ENCODE assay signal across 33 cellular contexts in the genomic region with DNA sequence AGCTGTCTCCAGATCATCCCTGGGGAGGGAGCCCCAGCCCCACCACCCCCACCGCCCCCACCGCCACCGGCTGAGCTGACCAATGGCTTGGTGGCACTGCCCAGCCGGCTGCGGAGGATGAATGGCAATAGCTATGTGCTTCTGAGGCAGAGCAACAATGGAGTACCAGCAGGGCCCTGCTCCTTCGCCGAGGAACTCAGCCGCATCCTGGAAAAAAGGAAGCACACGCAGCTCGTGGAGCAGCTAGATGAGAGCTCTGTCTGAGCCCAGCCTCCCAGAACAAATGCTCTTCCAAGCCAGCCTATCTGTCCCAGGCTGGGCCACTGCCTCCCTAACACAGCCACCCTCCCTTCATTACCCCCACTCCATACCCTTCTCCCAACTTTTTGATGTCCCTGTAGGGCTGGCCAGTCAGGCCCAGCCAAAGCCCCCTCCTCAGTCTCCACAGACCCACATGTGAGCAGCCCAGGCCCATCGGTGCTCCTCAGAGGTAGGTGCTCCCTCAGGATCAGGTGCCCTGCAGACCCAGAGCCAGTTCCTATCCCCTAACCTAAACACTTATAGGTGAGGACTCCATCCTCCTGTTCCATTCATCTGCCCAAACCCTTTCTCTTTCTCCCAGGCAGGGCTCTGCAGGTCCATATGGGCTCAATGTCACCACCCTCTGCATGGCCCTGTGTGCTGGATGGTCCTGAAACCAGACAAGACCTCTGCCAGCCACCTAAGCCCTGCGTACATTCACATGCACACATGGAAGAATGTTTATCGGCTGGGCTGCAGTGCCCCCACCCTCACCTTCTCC. TPM values are rescaled to one million over a fixed set of nuclear protein-coding genes. Genes with fewer than 3 reads are reported as not detected.
DNase-seq lines count a peak whose midpoint lies in the region; ATAC-seq, FAIRE-seq and TF ChIP-seq lines count a peak whose summit lies in the region.
"Had no signal": no experiment of that assay in that cellular context is flagged by ENCODE, and none has a peak within 500 bp of the region (broad histone marks: within the 10 kb centered on the region; RNA-seq: fewer than 3 reads in every experiment).

No MANE protein-coding gene starts in this region.

- H2AFZ ChIP-seq in MM.1S (ENCODE audit: low read length) (no peak overlapping the region), HepG2 (ENCODE audit: low read length) (no peak overlapping the region)
- H2AFZ ChIP-seq: PC-9 had no signal

- BruUV-seq in HepG2 (replicated peaks; lab: Mats Ljungman, UMichigan): no TSS peak

- no peaks in the 10 kb centered on the region for H3K9me3 Mint-ChIP-seq in activated CD8-positive, alpha-beta memory T cell treated with anti-CD3 and anti-CD28 coated beads, Interleukin-2, amount 10 ng/mL, durations not matched to agents 7 days and 5 days (ENCODE audit: low read depth)
- H3K9me3 Mint-ChIP-seq: brain; endodermal cell; immature natural killer cell; naive thymus-derived CD8-positive, alpha-beta T cell had no signal

- H3K4me2 ChIP-seq in MM.1S (ENCODE audit: low read depth, low read length): no peak overlapping the region
- no peak overlapping the region for H3K4me2 ChIP-seq in HepG2 (ENCODE audit: low read depth, low read length)
- H3K4me2 ChIP-seq: PC-9 had no signal

- TF ChIP-seq EP300 in HepG2 (IDR thresholded peaks at IDR 0.05; ENCODE audit: low read depth in 2 of 2, low read length in 2 of 2): no peak
- TF ChIP-seq EP300 in HepG2 (CRISPR knock-in tag; IDR thresholded peaks at IDR 0.05; ENCODE audit: borderline replicate concordance): no peak

- no peaks in the 10 kb centered on the region for H3K9me3 ChIP-seq in MM.1S (replicated peaks; ENCODE audit: insufficient read depth, low read length)
- no peaks in the 10 kb centered on the region for H3K9me3 ChIP-seq in HepG2 (ENCODE audit: low read length)
- H3K9me3 ChIP-seq in spleen: no peaks in the 10 kb centered on the region
- H3K9me3 ChIP-seq: esophagus muscularis mucosa, left lung, upper lobe of right lung had no signal

- CTCF ChIA-PET in activated CD8-positive, alpha-beta memory T cell treated with anti-CD3 and anti-CD28 coated beads, Interleukin-2, amount 10 ng/mL, durations not matched to agents 7 days and 5 days (lab: Charles Lee): interaction anchor here (1.1 kb wide), 1 partner anchor 56 kb away, joined by 3 read pairs; no protein-coding TSS in a partner anchor
- CTCF ChIA-PET in HepG2 (lab: Yijun Ruan, JAX; ENCODE audit: low intra/inter-chr PET ratio, low total read pairs): interaction anchor here (1.3 kb wide), 1 partner anchor 29 kb away, joined by 4 read pairs; no protein-coding TSS in a partner anchor

- no peak overlapping the region for H3K4me3 Mint-ChIP-seq in activated CD8-positive, alpha-beta memory T cell treated with anti-CD3 and anti-CD28 coated beads, Interleukin-2, amount 10 ng/mL, durations not matched to agents 7 days and 5 days
- H3K4me3 Mint-ChIP-seq: B cell, endodermal cell had no signal

- no peaks in the 10 kb centered on the region for H3K9me2 ChIP-seq in MM.1S (replicated peaks; ENCODE audit: insufficient read depth, low read length)

- no peak for ATAC-seq in activated CD8-positive, alpha-beta memory T cell treated with anti-CD3 and anti-CD28 coated beads, Interleukin-2, amount 10 ng/mL, durations not matched to agents 7 days and 5 days
- no peak for ATAC-seq in HepG2
- ATAC-seq in GM18861 (IDR thresholded peaks at IDR 0.05; ENCODE audit: unreplicated experiment): no peak
- ATAC-seq: left lung; naive thymus-derived CD8-positive, alpha-beta T cell; upper lobe of right lung had no signal

- WGBS in HepG2 (ENCODE audit: low lambda C conversion rate): 98% methylated on average over 12 of the region's 13 CpGs
- 81 to 96% (median 91%) methylated on average over 10 to 13 of the region's 13 CpGs for WGBS in spleen, 5 donors

- TF ChIP-seq POLR2A in HepG2 (IDR thresholded peaks at IDR 0.05; ENCODE audit: insufficient read depth in 1 of 2, low read depth in 2 of 2, low read length in 2 of 2) (peak; percentile 12 to 47; a peak in 3 of 4 replicates), spleen (IDR thresholded peaks at IDR 0.05) (no peak)

- H3K36me3 Mint-ChIP-seq in activated CD8-positive, alpha-beta memory T cell treated with anti-CD3 and anti-CD28 coated beads, Interleukin-2, amount 10 ng/mL, durations not matched to agents 7 days and 5 days: peaks cover 4% of the 10 kb centered on the region

- no peak overlapping the region for H3K27ac ChIP-seq in MM.1S (ENCODE audit: low read length)
- H3K27ac ChIP-seq in HepG2 (ENCODE audit: extremely low read length, insufficient read depth, low read length): no peak overlapping the region
- no peak overlapping the region for H3K27ac ChIP-seq in spleen
- no peak overlapping the region for H3K27ac ChIP-seq in caudate nucleus (ENCODE audit: low read depth, low read length)
- H3K27ac ChIP-seq: esophagus muscularis mucosa, left lung, PC-9, upper lobe of right lung had no signal

- H3K9ac ChIP-seq in MM.1S (ENCODE audit: low read length) (no peak overlapping the region), HepG2 (ENCODE audit: insufficient read depth, low read depth, low read length) (no peak overlapping the region)

- DNase-seq in activated CD8-positive, alpha-beta memory T cell treated with anti-CD3 and anti-CD28 coated beads for 24 hours: peak; percentile 28
- DNase-seq in activated CD8-positive, alpha-beta memory T cell treated with anti-CD3 and anti-CD28 coated beads, Interleukin-2, amount 10 ng/mL, durations not matched to agents 7 days and 5 days: no peak
- DNase-seq in MM.1S (peak; percentile 3), HepG2 (ENCODE audit: low spot score) (no peak), spleen (peak; percentile 63), caudate nucleus (lab: John Stamatoyannopoulos, UW) (no peak), C1 segment of cervical spinal cord (lab: John Stamatoyannopoulos, UW) (no peak)
- DNase-seq: activated CD4-positive, CD25-positive, alpha-beta regulatory T cell; DMS79; hippocampal formation; immature natural killer cell; Karpas-422; left lung; midbrain; MV-4-11; naive thymus-derived CD8-positive, alpha-beta T cell; NCI-H2171; NCI-H510A treated with DMSO at 0.1 percent for 48 hours; NK-92 treated with Interleukin-12 subunit alpha and Interleukin-12 subunit beta, amount 100 ng/mL, for 24 hours; PC-9; SHP77 treated with DMSO at 0.1 percent for 48 hours; stimulated activated CD8-positive, alpha-beta memory T cell treated with anti-CD3 and anti-CD28 coated beads, Interleukin-4, amount 100 ng/mL, for 48 hours; SW 1271; T1000; upper lobe of right lung had no signal

- peaks cover 25% of the 10 kb centered on the region for H3K4me1 Mint-ChIP-seq in activated CD8-positive, alpha-beta memory T cell treated with anti-CD3 and anti-CD28 coated beads, Interleukin-2, amount 10 ng/mL, durations not matched to agents 7 days and 5 days

- intact Hi-C loops in HepG2 (cut with micrococcal nuclease; ENCODE audit: unreplicated experiment) (no loop called here), spleen (cut with DNase I; ENCODE audit: low total_unique reads) (no loop called here)

- in situ Hi-C loops in HepG2 (cut with HindIII; ENCODE audit: extremely low pct_ligation_motif_present, low pct_unique_long_range_greater_than_20kb): no loop called here

- H3K79me2 ChIP-seq in MM.1S (ENCODE audit: low read length) (peaks cover 34% of the 10 kb centered on the region), HepG2 (ENCODE audit: insufficient read depth, low read length) (peaks cover 27% of the 10 kb centered on the region)

- H4K20me1 ChIP-seq in MM.1S (ENCODE audit: insufficient read depth, low read length) (no peaks in the 10 kb centered on the region), HepG2 (ENCODE audit: insufficient read depth, low read length) (no peaks in the 10 kb centered on the region)

- TF ChIP-seq CTCF in MM.1S (IDR thresholded peaks at IDR 0.05; ENCODE audit: low read length) (no peak), HepG2 (CRISPR knock-in tag; IDR thresholded peaks at IDR 0.05) (no peak), spleen (IDR thresholded peaks at IDR 0.05 in 8 of 11, conservative IDR thresholded peaks at IDR 0.05 in 3 of 11) (no peak)

- H3F3A ChIP-seq in MM.1S (ENCODE audit: insufficient read depth, low read length): 0 out of 2 replicates have a peak, but pooled peaks cover 4% of the 10 kb centered on the region

- no peak overlapping the region for H3K4me3 ChIP-seq in MM.1S (ENCODE audit: low read length)
- H3K4me3 ChIP-seq in HepG2 (replicated peaks in 1 of 3; ENCODE audit: insufficient read depth in 1 of 3, low read depth in 2 of 3, low read length in 3 of 3): no peak overlapping the region
- H3K4me3 ChIP-seq in spleen: no peak overlapping the region
- H3K4me3 ChIP-seq: esophagus muscularis mucosa, left lung, PC-9, upper lobe of right lung had no signal

- H3K27me3 Mint-ChIP-seq in activated CD8-positive, alpha-beta memory T cell treated with anti-CD3 and anti-CD28 coated beads, Interleukin-2, amount 10 ng/mL, durations not matched to agents 7 days and 5 days: no peaks in the 10 kb centered on the region
- H3K27me3 Mint-ChIP-seq: B cell; naive thymus-derived CD8-positive, alpha-beta T cell had no signal

- POLR2A ChIA-PET in HepG2 (lab: Yijun Ruan, JAX): interaction anchor here (0.5 to 23.0 kb wide), 4 partner anchors 7 to 77 kb away, joined by 3 to 277 read pairs (median 31); partner anchors contain the start of genes KAZALD1, LZTS2 and SEMA4G

- FAIRE-seq in HepG2 (lab: Jason Lieb, UNC): no peak
- FAIRE-seq: A204.1, colon, frontal cortex had no signal

- H3K27me3 ChIP-seq in MM.1S (replicated peaks; ENCODE audit: insufficient read depth, low read length): no peaks in the 10 kb centered on the region
- H3K27me3 ChIP-seq in HepG2 (ENCODE audit: control insufficient read depth in 1 of 2, insufficient read depth in 2 of 2, low read length in 2 of 2): no peaks in the 10 kb centered on the region; a peak in 1 of 5 replicates
- H3K27me3 ChIP-seq in spleen (replicated peaks in 1 of 7): no peaks in the 10 kb centered on the region
- H3K27me3 ChIP-seq: esophagus muscularis mucosa, left lung, upper lobe of right lung had no signal

- no peak for TF ChIP-seq RAD21 in HepG2 (CRISPR knock-in tag; IDR thresholded peaks at IDR 0.05)

- H3K4me1 ChIP-seq in MM.1S (ENCODE audit: low read length) (peaks cover 17% of the 10 kb centered on the region), HepG2 (ENCODE audit: insufficient read depth, low read length) (peaks cover 34% of the 10 kb centered on the region), spleen (peaks cover 12 to 38% (median 31%) of the 10 kb centered on the region in 6 donors)

- H3K27ac Mint-ChIP-seq in activated CD8-positive, alpha-beta memory T cell treated with anti-CD3 and anti-CD28 coated beads, Interleukin-2, amount 10 ng/mL, durations not matched to agents 7 days and 5 days: no peak overlapping the region
- H3K27ac Mint-ChIP-seq: B cell, endodermal cell, immature natural killer cell had no signal

- no peaks in the 10 kb centered on the region for H3K36me3 ChIP-seq in MM.1S (replicated peaks; ENCODE audit: insufficient read depth, low read length)
- H3K36me3 ChIP-seq in HepG2 (replicated peaks in 1 of 2; ENCODE audit: control insufficient read depth in 1 of 2, insufficient read depth in 2 of 2, low read length in 2 of 2): peaks cover 19 to 57% of the 10 kb centered on the region in 2 experiments
- H3K36me3 ChIP-seq in spleen: peaks cover 0 to 77% (median 25%) of the 10 kb centered on the region in 6 donors

RNA-seq across cellular contexts. Expression of gene MRPL43, which starts 3.2 kb away (rescaled TPM):
- 10 to 100 TPM; 48.2 to 52.2 TPM for total RNA-seq in activated CD8-positive, alpha-beta memory T cell treated with anti-CD3 and anti-CD28 coated beads, Interleukin-2, amount 10 ng/mL, durations not matched to agents 7 days and 5 days
- total RNA-seq in HepG2 (2016; rRNA removed; fragmentation: Illumina TruSeq; extraction: Trizol): 68.8 and 71.0 TPM in 2 replicates
- 32.4 and 32.8 TPM in 2 replicates for total RNA-seq in HepG2 (2016; cell fraction: cytosol; rRNA removed; fragmentation: Illumina TruSeq; extraction: Trizol; ENCODE audit: low read depth)
- 65.7 and 69.8 TPM in 2 replicates for total RNA-seq in HepG2 (2016; cell fraction: insoluble cytoplasmic fraction; rRNA removed; fragmentation: Illumina TruSeq; extraction: Trizol)
- total RNA-seq in HepG2 (2016; cell fraction: membrane; rRNA removed; fragmentation: Illumina TruSeq; extraction: Trizol): 46.1 and 51.6 TPM in 2 replicates
- 31.2 and 37.2 TPM in 2 replicates for total RNA-seq in HepG2 (2016; cell fraction: nucleus; rRNA removed; fragmentation: Illumina TruSeq; extraction: Trizol)
- polyA plus RNA-seq in HepG2 (2011; rRNA removed): 73.7 and 79.1 TPM in 2 replicates
- polyA plus RNA-seq in HepG2 (2011; cell fraction: cytosol; rRNA removed): 71.0 and 107 TPM in 2 replicates
- 91.9 and 106 TPM in 2 replicates for polyA plus RNA-seq in HepG2 (2011; cell fraction: nucleus; rRNA removed)
- 53.0 and 55.5 TPM in 2 replicates for polyA plus RNA-seq in HepG2 (2012)
- 35.2 and 41.6 TPM in 2 replicates for polyA plus RNA-seq in HepG2 (2016; cell fraction: cytosol; fragmentation: Illumina TruSeq; extraction: Trizol; ENCODE audit: low read depth)
- polyA plus RNA-seq in HepG2 (2016; cell fraction: insoluble cytoplasmic fraction; fragmentation: Illumina TruSeq; extraction: Trizol; ENCODE audit: low read depth): 87.4 and 92.0 TPM in 2 replicates
- polyA plus RNA-seq in HepG2 (2016; cell fraction: membrane; fragmentation: Illumina TruSeq; extraction: Trizol; ENCODE audit: low read depth): 50.3 and 58.0 TPM in 2 replicates
- 72.1 and 80.1 TPM in 2 replicates for polyA plus RNA-seq in HepG2 (2016; cell fraction: nucleus; fragmentation: Illumina TruSeq; extraction: Trizol; ENCODE audit: insufficient read depth, low read depth)
- polyA minus RNA-seq in HepG2 (2011; rRNA and poly(A)+ RNA removed; ENCODE audit: low replicate concordance): 42.1 and 55.4 TPM in 2 replicates
- polyA minus RNA-seq in HepG2 (2011; cell fraction: cytosol; rRNA and poly(A)+ RNA removed): 21.1 and 28.5 TPM in 2 replicates
- 14.3 and 15.8 TPM in 2 replicates for polyA minus RNA-seq in HepG2 (2011; cell fraction: nucleus; rRNA and poly(A)+ RNA removed)
- 10 to 100 TPM; 38.3 to 55.9 (median 48.4) TPM for total RNA-seq in spleen
- polyA plus RNA-seq in spleen: 10 to 100 TPM; 70.4 to 92.4 (median 79.1) TPM

RNA-seq across cellular contexts. Expression of gene TWNK, which starts 3.3 kb away (rescaled TPM):
- 10 to 100 TPM; 11.2 to 18.7 TPM for total RNA-seq in activated CD8-positive, alpha-beta memory T cell treated with anti-CD3 and anti-CD28 coated beads, Interleukin-2, amount 10 ng/mL, durations not matched to agents 7 days and 5 days
- total RNA-seq in HepG2 (2016; rRNA removed; fragmentation: Illumina TruSeq; extraction: Trizol) (16.5 and 21.9 TPM in 2 replicates), spleen (1 to 10 TPM; 5.6 to 9.4 (median 8.5) TPM)
- 3.7 and 4.5 TPM in 2 replicates for total RNA-seq in HepG2 (2016; cell fraction: cytosol; rRNA removed; fragmentation: Illumina TruSeq; extraction: Trizol; ENCODE audit: low read depth)
- total RNA-seq in HepG2 (2016; cell fraction: insoluble cytoplasmic fraction; rRNA removed; fragmentation: Illumina TruSeq; extraction: Trizol): 18.6 and 19.4 TPM in 2 replicates
- 11.4 and 11.5 TPM in 2 replicates for total RNA-seq in HepG2 (2016; cell fraction: membrane; rRNA removed; fragmentation: Illumina TruSeq; extraction: Trizol)
- 13.4 and 14.8 TPM in 2 replicates for total RNA-seq in HepG2 (2016; cell fraction: nucleus; rRNA removed; fragmentation: Illumina TruSeq; extraction: Trizol)
- polyA plus RNA-seq in HepG2 (2011; rRNA removed) (10.7 and 14.1 TPM in 2 replicates), spleen (1 to 10 TPM; 7.4 to 9.9 (median 7.9) TPM)
- polyA plus RNA-seq in HepG2 (2011; cell fraction: cytosol; rRNA removed): 10.2 and 12.5 TPM in 2 replicates
- 17.6 and 19.3 TPM in 2 replicates for polyA plus RNA-seq in HepG2 (2011; cell fraction: nucleus; rRNA removed)
- 16.5 and 20.2 TPM in 2 replicates for polyA plus RNA-seq in HepG2 (2012)
- polyA plus RNA-seq in HepG2 (2016; cell fraction: cytosol; fragmentation: Illumina TruSeq; extraction: Trizol; ENCODE audit: low read depth): 2.6 and 3.0 TPM in 2 replicates
- polyA plus RNA-seq in HepG2 (2016; cell fraction: insoluble cytoplasmic fraction; fragmentation: Illumina TruSeq; extraction: Trizol; ENCODE audit: low read depth): 22.1 and 23.7 TPM in 2 replicates
- polyA plus RNA-seq in HepG2 (2016; cell fraction: membrane; fragmentation: Illumina TruSeq; extraction: Trizol; ENCODE audit: low read depth): 8.2 and 8.4 TPM in 2 replicates
- 39.8 and 46.5 TPM in 2 replicates for polyA plus RNA-seq in HepG2 (2016; cell fraction: nucleus; fragmentation: Illumina TruSeq; extraction: Trizol; ENCODE audit: insufficient read depth, low read depth)
- 12.7 and 32.5 TPM in 2 replicates for polyA minus RNA-seq in HepG2 (2011; rRNA and poly(A)+ RNA removed; ENCODE audit: low replicate concordance)
- polyA minus RNA-seq in HepG2 (2011; cell fraction: cytosol; rRNA and poly(A)+ RNA removed): 4.7 and 5.5 TPM in 2 replicates
- 14.2 and 14.9 TPM in 2 replicates for polyA minus RNA-seq in HepG2 (2011; cell fraction: nucleus; rRNA and poly(A)+ RNA removed)

RNA-seq across cellular contexts. Expression of gene SEMA4G, which starts 14.8 kb away (rescaled TPM):
- under 1 TPM; 0.26 to 0.45 TPM for total RNA-seq in activated CD8-positive, alpha-beta memory T cell treated with anti-CD3 and anti-CD28 coated beads, Interleukin-2, amount 10 ng/mL, durations not matched to agents 7 days and 5 days
- total RNA-seq in HepG2 (2016; rRNA removed; fragmentation: Illumina TruSeq; extraction: Trizol) (42.9 and 46.2 TPM in 2 replicates), spleen (1 to 10 TPM in 5 of 7 donors, under 1 TPM in 2; 0.46 to 2.8 (median 1.1) TPM)
- total RNA-seq in HepG2 (2016; cell fraction: cytosol; rRNA removed; fragmentation: Illumina TruSeq; extraction: Trizol; ENCODE audit: low read depth): 16.2 and 18.7 TPM in 2 replicates
- total RNA-seq in HepG2 (2016; cell fraction: insoluble cytoplasmic fraction; rRNA removed; fragmentation: Illumina TruSeq; extraction: Trizol): 33.8 and 43.7 TPM in 2 replicates
- total RNA-seq in HepG2 (2016; cell fraction: membrane; rRNA removed; fragmentation: Illumina TruSeq; extraction: Trizol): 46.0 and 52.4 TPM in 2 replicates
- total RNA-seq in HepG2 (2016; cell fraction: nucleus; rRNA removed; fragmentation: Illumina TruSeq; extraction: Trizol): 54.5 and 68.3 TPM in 2 replicates
- polyA plus RNA-seq in HepG2 (2011; rRNA removed) (207 and 236 TPM in 2 replicates), spleen (under 1 TPM; 0.52 to 0.83 (median 0.74) TPM)
- 169 and 172 TPM in 2 replicates for polyA plus RNA-seq in HepG2 (2011; cell fraction: cytosol; rRNA removed)
- polyA plus RNA-seq in HepG2 (2011; cell fraction: nucleus; rRNA removed): 405 and 408 TPM in 2 replicates
- 154 and 177 TPM in 2 replicates for polyA plus RNA-seq in HepG2 (2012)
- 29.3 and 33.1 TPM in 2 replicates for polyA plus RNA-seq in HepG2 (2016; cell fraction: cytosol; fragmentation: Illumina TruSeq; extraction: Trizol; ENCODE audit: low read depth)
- 87.9 and 114 TPM in 2 replicates for polyA plus RNA-seq in HepG2 (2016; cell fraction: insoluble cytoplasmic fraction; fragmentation: Illumina TruSeq; extraction: Trizol; ENCODE audit: low read depth)
- 97.4 TPM in 2 replicates for polyA plus RNA-seq in HepG2 (2016; cell fraction: membrane; fragmentation: Illumina TruSeq; extraction: Trizol; ENCODE audit: low read depth)
- polyA plus RNA-seq in HepG2 (2016; cell fraction: nucleus; fragmentation: Illumina TruSeq; extraction: Trizol; ENCODE audit: insufficient read depth, low read depth): 269 and 299 TPM in 2 replicates
- 0.84 and 364 TPM in 2 replicates for polyA minus RNA-seq in HepG2 (2011; rRNA and poly(A)+ RNA removed; ENCODE audit: low replicate concordance)
- 105 and 111 TPM in 2 replicates for polyA minus RNA-seq in HepG2 (2011; cell fraction: cytosol; rRNA and poly(A)+ RNA removed)
- polyA minus RNA-seq in HepG2 (2011; cell fraction: nucleus; rRNA and poly(A)+ RNA removed): 100 and 101 TPM in 2 replicates

RNA-seq across cellular contexts. Expression of gene LZTS2, which starts 15.5 kb away (rescaled TPM):
- 10 to 100 TPM; 12.6 to 12.7 TPM for total RNA-seq in activated CD8-positive, alpha-beta memory T cell treated with anti-CD3 and anti-CD28 coated beads, Interleukin-2, amount 10 ng/mL, durations not matched to agents 7 days and 5 days
- 60.7 and 65.6 TPM in 2 replicates for total RNA-seq in HepG2 (2016; rRNA removed; fragmentation: Illumina TruSeq; extraction: Trizol)
- 18.8 and 19.1 TPM in 2 replicates for total RNA-seq in HepG2 (2016; cell fraction: cytosol; rRNA removed; fragmentation: Illumina TruSeq; extraction: Trizol; ENCODE audit: low read depth)
- 46.9 and 70.8 TPM in 2 replicates for total RNA-seq in HepG2 (2016; cell fraction: insoluble cytoplasmic fraction; rRNA removed; fragmentation: Illumina TruSeq; extraction: Trizol)
- 50.4 and 56.7 TPM in 2 replicates for total RNA-seq in HepG2 (2016; cell fraction: membrane; rRNA removed; fragmentation: Illumina TruSeq; extraction: Trizol)
- 40.4 and 47.3 TPM in 2 replicates for total RNA-seq in HepG2 (2016; cell fraction: nucleus; rRNA removed; fragmentation: Illumina TruSeq; extraction: Trizol)
- 43.6 and 59.7 TPM in 2 replicates for polyA plus RNA-seq in HepG2 (2011; rRNA removed)
- polyA plus RNA-seq in HepG2 (2011; cell fraction: cytosol; rRNA removed): 25.3 and 50.1 TPM in 2 replicates
- 161 and 196 TPM in 2 replicates for polyA plus RNA-seq in HepG2 (2011; cell fraction: nucleus; rRNA removed)
- 24.4 and 29.3 TPM in 2 replicates for polyA plus RNA-seq in HepG2 (2012)
- polyA plus RNA-seq in HepG2 (2016; cell fraction: cytosol; fragmentation: Illumina TruSeq; extraction: Trizol; ENCODE audit: low read depth): 14.3 and 15.4 TPM in 2 replicates
- polyA plus RNA-seq in HepG2 (2016; cell fraction: insoluble cytoplasmic fraction; fragmentation: Illumina TruSeq; extraction: Trizol; ENCODE audit: low read depth): 44.9 and 56.6 TPM in 2 replicates
- polyA plus RNA-seq in HepG2 (2016; cell fraction: membrane; fragmentation: Illumina TruSeq; extraction: Trizol; ENCODE audit: low read depth): 34.1 and 38.8 TPM in 2 replicates
- 112 and 124 TPM in 2 replicates for polyA plus RNA-seq in HepG2 (2016; cell fraction: nucleus; fragmentation: Illumina TruSeq; extraction: Trizol; ENCODE audit: insufficient read depth, low read depth)
- 19.0 and 76.7 TPM in 2 replicates for polyA minus RNA-seq in HepG2 (2011; rRNA and poly(A)+ RNA removed; ENCODE audit: low replicate concordance)
- polyA minus RNA-seq in HepG2 (2011; cell fraction: cytosol; rRNA and poly(A)+ RNA removed): 27.9 and 32.8 TPM in 2 replicates
- 19.3 and 19.8 TPM in 2 replicates for polyA minus RNA-seq in HepG2 (2011; cell fraction: nucleus; rRNA and poly(A)+ RNA removed)
- total RNA-seq in spleen: 10 to 100 TPM; 40.9 to 76.6 (median 56.9) TPM
- 10 to 100 TPM; 21.8 to 55.3 (median 25.9) TPM for polyA plus RNA-seq in spleen

RNA-seq across cellular contexts. Expression of gene PDZD7, which starts 46.9 kb away (rescaled TPM):
- total RNA-seq in activated CD8-positive, alpha-beta memory T cell treated with anti-CD3 and anti-CD28 coated beads, Interleukin-2, amount 10 ng/mL, durations not matched to agents 7 days and 5 days: 1 to 10 TPM in 1 of 2 experiments, under 1 TPM in 1; 0.59 to 1.2 TPM
- total RNA-seq in HepG2 (2016; rRNA removed; fragmentation: Illumina TruSeq; extraction: Trizol) (0.60 and 0.73 TPM in 2 replicates), spleen (1 to 10 TPM in 5 of 7 donors, under 1 TPM in 2; 0.42 to 2.3 (median 1.6) TPM)
- total RNA-seq in HepG2 (2016; cell fraction: cytosol; rRNA removed; fragmentation: Illumina TruSeq; extraction: Trizol; ENCODE audit: low read depth): 0.51 and 0.62 TPM in 2 replicates
- total RNA-seq in HepG2 (2016; cell fraction: insoluble cytoplasmic fraction; rRNA removed; fragmentation: Illumina TruSeq; extraction: Trizol): 0.42 and 1.1 TPM in 2 replicates
- total RNA-seq in HepG2 (2016; cell fraction: membrane; rRNA removed; fragmentation: Illumina TruSeq; extraction: Trizol): 0.40 and 0.65 TPM in 2 replicates
- total RNA-seq in HepG2 (2016; cell fraction: nucleus; rRNA removed; fragmentation: Illumina TruSeq; extraction: Trizol): 1.1 and 1.3 TPM in 2 replicates
- polyA plus RNA-seq in HepG2 (2011; rRNA removed) (0.58 and 0.78 TPM in 2 replicates), spleen (under 1 TPM; 0.17 to 0.77 (median 0.30) TPM)
- 0.42 TPM in 2 replicates for polyA plus RNA-seq in HepG2 (2011; cell fraction: cytosol; rRNA removed)
- polyA plus RNA-seq in HepG2 (2011; cell fraction: nucleus; rRNA removed): 3.9 and 4.2 TPM in 2 replicates
- 1.4 and 1.9 TPM in 2 replicates for polyA plus RNA-seq in HepG2 (2012)
- polyA plus RNA-seq in HepG2 (2016; cell fraction: cytosol; fragmentation: Illumina TruSeq; extraction: Trizol; ENCODE audit: low read depth): 0.14 and 0.16 TPM in 2 replicates
- 0.49 and 0.68 TPM in 2 replicates for polyA plus RNA-seq in HepG2 (2016; cell fraction: insoluble cytoplasmic fraction; fragmentation: Illumina TruSeq; extraction: Trizol; ENCODE audit: low read depth)
- polyA plus RNA-seq in HepG2 (2016; cell fraction: membrane; fragmentation: Illumina TruSeq; extraction: Trizol; ENCODE audit: low read depth): 0.29 and 0.30 TPM in 2 replicates
- 1.2 and 1.4 TPM in 2 replicates for polyA plus RNA-seq in HepG2 (2016; cell fraction: nucleus; fragmentation: Illumina TruSeq; extraction: Trizol; ENCODE audit: insufficient read depth, low read depth)
- 1.4 and 3.3 TPM in 2 replicates for polyA minus RNA-seq in HepG2 (2011; rRNA and poly(A)+ RNA removed; ENCODE audit: low replicate concordance)
- 0.49 TPM in 1 of 2 replicates, not detected in the other for polyA minus RNA-seq in HepG2 (2011; cell fraction: cytosol; rRNA and poly(A)+ RNA removed)
- 1.2 and 1.3 TPM in 2 replicates for polyA minus RNA-seq in HepG2 (2011; cell fraction: nucleus; rRNA and poly(A)+ RNA removed)

Comparison
In these comparisons a context has a peak if more than half of its experiments do, and no peak if none do; other contexts are left out.
1. DNase-seq: peak in activated CD8-positive, alpha-beta memory T cell treated with anti-CD3 and anti-CD28 coated beads for 24 hours (single experiment), MM.1S (single experiment) and spleen (single experiment); none in activated CD8-positive, alpha-beta memory T cell treated with anti-CD3 and anti-CD28 coated beads, Interleukin-2, amount 10 ng/mL, durations not matched to agents 7 days and 5 days (single experiment), HepG2 (single experiment), caudate nucleus (0 of 61) and C1 segment of cervical spinal cord (0 of 14).
2. POLR2A ChIP-seq: peak in HepG2 (2 of 2); none in spleen (0 of 3).
3. RNA of gene SEMA4G, which starts 14.8 kb away (total RNA-seq): 16.2 to 68.3 TPM in HepG2; 0.46 to 2.8 TPM in spleen and 0.26 to 0.45 TPM in activated CD8-positive, alpha-beta memory T cell treated with anti-CD3 and anti-CD28 coated beads, Interleukin-2, amount 10 ng/mL, durations not matched to agents 7 days and 5 days; every median in the first group is over 4 times any median in the second.